In the genomic region with DNA sequence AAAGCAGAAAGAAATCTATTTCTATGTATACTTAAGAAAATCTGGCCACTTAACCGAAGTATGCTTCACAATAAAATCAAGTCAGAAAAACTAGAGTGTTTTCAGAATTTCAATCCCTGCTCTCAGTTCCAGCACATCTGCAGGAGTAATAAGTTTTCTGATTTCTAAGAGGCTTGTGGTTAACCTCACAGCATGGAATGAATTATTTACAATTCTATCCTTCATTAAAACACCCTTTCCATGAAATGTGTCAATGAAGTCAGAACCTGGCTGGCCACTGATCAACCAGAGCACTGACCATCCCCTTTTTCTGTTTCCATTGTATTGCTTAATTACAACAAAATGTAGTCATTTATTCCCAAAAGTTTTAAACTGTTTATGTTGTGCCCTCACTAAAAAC, we compare ENCODE assay signal across 22 cellular contexts.
DNase-seq lines count a peak whose midpoint lies in the region; ATAC-seq and TF ChIP-seq lines count a peak whose summit lies in the region.
"Had no signal": no experiment of that assay in that cellular context is flagged by ENCODE, and none has a peak within 500 bp of the region (broad histone marks: within the 10 kb centered on the region; RNA-seq: fewer than 3 reads in every experiment).

No MANE protein-coding gene starts in this region.

- intact Hi-C loops in mammary epithelial cell (cut with micrococcal nuclease): loop anchor here (5.0 kb wide), 1 partner anchor 74 kb away; no protein-coding TSS in a partner anchor

- ATAC-seq in HG02981 (IDR thresholded peaks at IDR 0.05; ENCODE audit: unreplicated experiment) (no peak), GM19452 (IDR thresholded peaks at IDR 0.05; ENCODE audit: unreplicated experiment) (no peak)
- ATAC-seq: heart right ventricle, natural killer cell, T-cell had no signal

- no peaks in the 10 kb centered on the region for H3K27me3 ChIP-seq in mammary epithelial cell (ENCODE audit: insufficient read depth, low read length)
- H3K27me3 ChIP-seq: BE2C, brain microvascular endothelial cell, heart right ventricle had no signal

- H2AFZ ChIP-seq in mammary epithelial cell (ENCODE audit: low read depth, low read length): no peak overlapping the region
- H2AFZ ChIP-seq: parathyroid adenoma had no signal

- no peaks in the 10 kb centered on the region for H3K36me3 ChIP-seq in mammary epithelial cell (ENCODE audit: insufficient read depth, low read length)
- H3K36me3 ChIP-seq: BE2C, brain microvascular endothelial cell, heart right ventricle had no signal

- no peaks in the 10 kb centered on the region for H4K20me1 ChIP-seq in mammary epithelial cell (ENCODE audit: insufficient read depth, low read length)

- H3K4me1 ChIP-seq in mammary epithelial cell (ENCODE audit: insufficient read depth, low read length): peaks cover 21% of the 10 kb centered on the region
- H3K4me1 ChIP-seq: BE2C, heart right ventricle, parathyroid adenoma had no signal

- H3K27ac ChIP-seq in mammary epithelial cell (ENCODE audit: insufficient read depth, low read depth, low read length): no peak overlapping the region
- H3K27ac ChIP-seq: brain microvascular endothelial cell, heart right ventricle, parathyroid adenoma, skin epidermis had no signal

- DNase-seq in Daoy (ENCODE audit: low read depth): peak; percentile 12
- DNase-seq in HT1080 (ENCODE audit: low read depth): peak; percentile 47
- peak; percentile 30 for DNase-seq in mammary epithelial cell
- peak; percentile 28 for DNase-seq in myocyte (ENCODE audit: low read depth)
- no peak for DNase-seq in activated gamma-delta T cell (lab: John Stamatoyannopoulos, UW)
- no peak for DNase-seq in activated CD8-positive, alpha-beta memory T cell treated with anti-CD3 and anti-CD28 coated beads for 24 hours
- DNase-seq: activated CD4-positive, alpha-beta T cell treated with anti-CD3 and anti-CD28 coated beads, Interleukin-2, amount 50 U/mL, for 4 hours; activated naive CD4-positive, alpha-beta T cell treated with anti-CD3 and anti-CD28 coated beads, Interleukin-2, amount 10 ng/mL, durations not matched to agents 7 days and 5 days; activated T-cell treated with anti-CD3 and anti-CD28 coated beads for 4 hours; BE2C; brain microvascular endothelial cell; dermis blood vessel endothelial cell; erythroblast; heart right ventricle; MV-4-11; natural killer cell; NCI-H2029 treated with DMSO at 0.1 percent for 48 hours; T-cell had no signal

- peak overlapping the region; percentile 13 for H3K4me2 ChIP-seq in mammary epithelial cell (ENCODE audit: insufficient read depth, low read depth, low read length)

- no peak overlapping the region for H3K9ac ChIP-seq in mammary epithelial cell (ENCODE audit: insufficient read depth, low read length)
- H3K9ac ChIP-seq: parathyroid adenoma had no signal

- no peak for TF ChIP-seq CTCF in mammary epithelial cell (conservative IDR thresholded peaks at IDR 0.05 in 1 of 2, IDR thresholded peaks at IDR 0.05 in 1 of 2; ENCODE audit: extremely low read depth in 1 of 2, insufficient read depth in 1 of 2, low read depth in 1 of 2, low read length in 2 of 2)

- CTCF ChIA-PET in mammary epithelial cell (lab: Charles Lee; ENCODE audit: low non-redundant PET): no interaction called here

- H3K4me3 ChIP-seq in mammary epithelial cell (replicated peaks in 1 of 3; ENCODE audit: insufficient read depth in 1 of 3, low read depth in 2 of 3, low read length in 3 of 3): no peak overlapping the region
- H3K4me3 ChIP-seq: heart right ventricle, skin epidermis had no signal

- H3K9me3 ChIP-seq in mammary epithelial cell (replicated peaks; ENCODE audit: insufficient read depth, low read length): no peaks in the 10 kb centered on the region
- H3K9me3 ChIP-seq: BE2C, heart right ventricle had no signal

- 100% methylated on average over 1 of the region's 1 CpG for whole genome bisulfite sequencing in mammary epithelial cell (ENCODE audit: low coverage, missing lambda C conversion rate)

- no peaks in the 10 kb centered on the region for H3K79me2 ChIP-seq in mammary epithelial cell (ENCODE audit: insufficient read depth, low read length)
- H3K79me2 ChIP-seq: parathyroid adenoma had no signal

- BruUV-seq in mammary epithelial cell (replicated peaks; lab: Mats Ljungman, UMichigan): no TSS peak

- dilution Hi-C loops in mammary epithelial cell (cut with HindIII; ENCODE audit: low sequenced_read_pairs): no loop called here

- in situ Hi-C loops in mammary epithelial cell (cut with MboI; ENCODE audit: low sequenced_read_pairs in 2 of 2): no loop called here

Comparison
In these comparisons a context has a peak if more than half of its experiments do, and no peak if none do; other contexts are left out.
1. DNase-seq: peak in Daoy (single experiment), HT1080 (single experiment), mammary epithelial cell (single experiment) and myocyte (single experiment); none in activated gamma-delta T cell (single experiment) and activated CD8-positive, alpha-beta memory T cell treated with anti-CD3 and anti-CD28 coated beads for 24 hours (single experiment).